10 cellular contexts compared by ENCODE assay signal in the genomic region with DNA sequence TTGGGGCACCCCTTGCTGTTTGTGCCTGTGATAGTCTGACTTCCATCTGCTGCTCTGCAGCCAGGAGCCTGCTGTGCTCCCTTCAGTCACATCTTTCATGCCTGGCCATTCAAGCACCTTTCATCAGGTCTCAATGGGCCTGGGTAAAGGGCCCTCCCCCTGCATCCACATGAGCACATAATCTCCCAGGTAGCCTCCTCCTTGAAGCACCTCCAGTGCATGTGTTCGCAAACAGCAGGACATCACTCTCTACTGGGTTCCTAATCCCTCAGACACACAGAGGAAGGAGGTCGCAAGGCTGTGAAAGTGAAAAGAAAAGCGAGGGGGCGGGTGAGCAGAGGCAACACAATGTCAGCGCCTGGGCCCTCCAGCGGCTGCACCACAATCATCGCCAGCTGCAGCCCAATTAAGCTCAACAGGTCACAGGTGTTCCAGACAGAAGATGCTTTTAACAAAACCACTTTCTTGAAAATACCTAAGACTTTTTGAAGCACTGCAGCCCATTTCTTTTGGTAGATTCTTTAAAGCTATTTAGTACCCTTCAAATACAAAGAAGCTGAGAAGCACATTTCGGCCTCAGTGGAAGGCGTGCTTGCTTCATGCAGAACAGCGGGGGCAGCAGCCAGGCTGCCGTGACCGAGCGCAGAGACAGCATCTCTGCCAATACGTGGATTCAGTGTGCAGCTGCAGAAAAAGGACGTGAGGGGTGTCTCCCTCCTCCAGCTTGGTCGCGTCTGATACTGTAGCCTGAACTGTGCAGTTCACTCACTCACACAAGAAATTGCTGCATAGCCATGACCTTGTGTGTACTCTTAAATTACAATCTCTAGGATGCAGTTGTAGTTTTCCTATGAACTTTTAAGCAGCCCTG.
A peak's percentile ranks its signal among the peaks of the same experiment; 100 is the strongest.
DNase-seq lines count a peak whose midpoint lies in the region; ATAC-seq and TF ChIP-seq lines count a peak whose summit lies in the region.
"Had no signal": no experiment of that assay in that cellular context is flagged by ENCODE, and none has a peak within 500 bp of the region (broad histone marks: within the 10 kb centered on the region; RNA-seq: fewer than 3 reads in every experiment).

No MANE protein-coding gene starts in this region.

- DNase-seq in NCI-H69 (lab: John Stamatoyannopoulos, UW) (peak; percentile 95), left kidney (ENCODE audit: low read depth, low spot score) (peak; percentile 70), lower leg skin (ENCODE audit: low spot score in 2 of 2) (no peak), GM10248 (ENCODE audit: extremely low spot score) (no peak)
- no peak for DNase-seq in activated CD8-positive, alpha-beta memory T cell treated with anti-CD3 and anti-CD28 coated beads, Interleukin-2, amount 50 U/mL, for 48 hours
- DNase-seq: activated CD4-positive, alpha-beta memory T cell treated with anti-CD3 and anti-CD28 coated beads, Interleukin-2, amount 10 ng/mL, durations not matched to agents 7 days and 5 days; KBM-7 had no signal

- WGBS in lower leg skin, 2 donors: 85 to 92% methylated on average over 17 of the region's 17 CpGs

- CTCF ChIA-PET in GM10248 (lab: Yijun Ruan, JAX): interaction anchor here (1.3 kb wide), 1 partner anchor 13 kb away, joined by 4 read pairs; no protein-coding TSS in a partner anchor

- ATAC-seq in GM18511 (IDR thresholded peaks at IDR 0.05; ENCODE audit: unreplicated experiment): peak; percentile 93
- peak; percentile 75 for ATAC-seq in HG02798 (IDR thresholded peaks at IDR 0.05; ENCODE audit: poor library complexity, unreplicated experiment)
- ATAC-seq in HG02840 (IDR thresholded peaks at IDR 0.05; ENCODE audit: low FRiP score, unreplicated experiment): no peak

- POLR2A ChIA-PET in GM10248 (lab: Yijun Ruan, JAX): no interaction called here

- TF ChIP-seq POLR2A in lower leg skin (IDR thresholded peaks at IDR 0.05): no peak

- H3K4me3 ChIP-seq in lower leg skin (ENCODE audit: low read depth, poor library complexity, severe bottlenecking): no peak overlapping the region

- TF ChIP-seq CTCF in lower leg skin (IDR thresholded peaks at IDR 0.05): no peak
- no peak for TF ChIP-seq CTCF in GM10248 (IDR thresholded peaks at IDR 0.05; ENCODE audit: control extremely low read depth, extremely low read depth, low read depth, missing control alignments)

- intact Hi-C loops in lower leg skin (cut with DNase I; ENCODE audit: low total_unique reads): no loop called here

Comparison
In these comparisons a context has a peak if more than half of its experiments do, and no peak if none do; other contexts are left out.
1. DNase-seq: peak in NCI-H69 (single experiment) and left kidney (single experiment); none in activated CD8-positive, alpha-beta memory T cell treated with anti-CD3 and anti-CD28 coated beads, Interleukin-2, amount 50 U/mL, for 48 hours (single experiment), lower leg skin (0 of 2) and GM10248 (single experiment).